Comparison of ENCODE assay signal across 1 cellular context in genomic region chr1:222522105-222522915, GRCh38.
TF ChIP-seq lines count a peak whose summit lies in the region.

No MANE protein-coding gene starts in this region.

TF ChIP-seq in GM23338, 12 proteins besides CTCF, POLR2A, EP300 and RAD21 (continued from another document):
- no peak for TF ChIP-seq ZNF462 (CRISPR knock-in tag; IDR thresholded peaks at IDR 0.05)
- TF ChIP-seq ZNF331 (CRISPR knock-in tag; IDR thresholded peaks at IDR 0.05; ENCODE audit: low read depth): no peak
- TF ChIP-seq JUNB (IDR thresholded peaks at IDR 0.05; ENCODE audit: unreplicated experiment): no peak
- TF ChIP-seq EZH2phosphoT487 (IDR thresholded peaks at IDR 0.05; ENCODE audit: unreplicated experiment): no peak
- no peak for TF ChIP-seq ETS1 (IDR thresholded peaks at IDR 0.05)
- no peak for TF ChIP-seq NANOG (IDR thresholded peaks at IDR 0.05; ENCODE audit: borderline replicate concordance)
- TF ChIP-seq POLR2AphosphoS5 (IDR thresholded peaks at IDR 0.05; ENCODE audit: low read depth): no peak
TF ChIP-seq in GM23338: peak in this region for 0.
